ENCODE assay signal across 23 cellular contexts in genomic region chr16:2450535-2450934, GRCh38. TPM values are rescaled to one million over a fixed set of nuclear protein-coding genes. Genes with fewer than 3 reads are reported as not detected.
DNase-seq lines count a peak whose midpoint lies in the region; ATAC-seq, FAIRE-seq and TF ChIP-seq lines count a peak whose summit lies in the region.
"Had no signal": no experiment of that assay in that cellular context is flagged by ENCODE, and none has a peak within 500 bp of the region (broad histone marks: within the 10 kb centered on the region; RNA-seq: fewer than 3 reads in every experiment).

No MANE protein-coding gene starts in this region.

- 85% methylated on average over 8 of the region's 8 CpGs for WGBS in right cardiac atrium
- 93% methylated on average over 8 of the region's 8 CpGs for WGBS in HepG2 (ENCODE audit: low lambda C conversion rate)

- TF ChIP-seq CTCF in left ventricle myocardium inferior (IDR thresholded peaks at IDR 0.05; ENCODE audit: borderline replicate concordance) (no peak), glutamatergic neuron (IDR thresholded peaks at IDR 0.05; ENCODE audit: partially characterized antibody, unreplicated experiment) (no peak), HepG2 (CRISPR knock-in tag; IDR thresholded peaks at IDR 0.05) (no peak)

- CTCF ChIA-PET in HepG2 (lab: Yijun Ruan, JAX; ENCODE audit: low intra/inter-chr PET ratio, low total read pairs) = no interaction called here

- no peak for TF ChIP-seq RAD21 in HepG2 (CRISPR knock-in tag; IDR thresholded peaks at IDR 0.05)

- H3K4me1 ChIP-seq in right cardiac atrium (ENCODE audit: control insufficient read depth, insufficient read depth, low read length) (no peaks in the 10 kb centered on the region), left ventricle myocardium inferior (no peaks in the 10 kb centered on the region), HepG2 (ENCODE audit: insufficient read depth, low read length) (no peaks in the 10 kb centered on the region)

- no peak for TF ChIP-seq EP300 in HepG2 (IDR thresholded peaks at IDR 0.05; ENCODE audit: low read depth in 2 of 2, low read length in 2 of 2)
- no peak for TF ChIP-seq EP300 in HepG2 (CRISPR knock-in tag; IDR thresholded peaks at IDR 0.05; ENCODE audit: borderline replicate concordance)

- no peak overlapping the region for H2AFZ ChIP-seq in HepG2 (ENCODE audit: low read length)

- peaks cover 7% of the 10 kb centered on the region for H3K27me3 Mint-ChIP-seq in glutamatergic neuron (ENCODE audit: unreplicated experiment)
- H3K27me3 Mint-ChIP-seq: CD4-positive, alpha-beta T cell; IgD-negative memory B cell had no signal

- ATAC-seq in right cardiac atrium = no peak
- no peak for ATAC-seq in HepG2
- no peak for ATAC-seq in HG03342 (IDR thresholded peaks at IDR 0.05; ENCODE audit: unreplicated experiment)

- H3K9ac ChIP-seq in HepG2 (ENCODE audit: insufficient read depth, low read depth, low read length) = no peak overlapping the region
- H3K9ac ChIP-seq: SK-N-SH had no signal

- H3K4me3 Mint-ChIP-seq in glutamatergic neuron (ENCODE audit: unreplicated experiment) = no peak overlapping the region
- H3K4me3 Mint-ChIP-seq: CD4-positive, alpha-beta T cell; IgD-negative memory B cell had no signal

- peak in 2 of 3 donors; percentile 23 to 54 for DNase-seq in right cardiac atrium
- no peak for DNase-seq in left ventricle myocardium inferior
- DNase-seq in glutamatergic neuron = no peak
- peak; percentile 58 for DNase-seq in pons (ENCODE audit: low spot score)
- no peak for DNase-seq in mucosa of gallbladder (ENCODE audit: low spot score)
- no peak for DNase-seq in AG08396 (ENCODE audit: low spot score)
- DNase-seq in HepG2 (ENCODE audit: low spot score) = no peak
- DNase-seq: Calu3; CD4-positive, alpha-beta T cell; DMS79 treated with DMSO at 0.1 percent for 48 hours; HCEC 1CT; MV-4-11; NCI-H1417 treated with DMSO at 0.1 percent for 48 hours; NCI-H2081 treated with DMSO at 0.1 percent for 48 hours; NCI-H69; NK-92 treated with Interleukin-12 subunit alpha and Interleukin-12 subunit beta, amount 100 ng/mL, for 24 hours; SK-N-SH had no signal

- no peak overlapping the region for H3K27ac ChIP-seq in right cardiac atrium (ENCODE audit: low read length)
- no peak overlapping the region for H3K27ac ChIP-seq in left ventricle myocardium inferior (replicated peaks)
- H3K27ac ChIP-seq in HepG2 (ENCODE audit: extremely low read length, insufficient read depth, low read length) = no peak overlapping the region

- H3K27me3 ChIP-seq in right cardiac atrium (ENCODE audit: control insufficient read depth, insufficient read depth) (no peaks in the 10 kb centered on the region), left ventricle myocardium inferior (ENCODE audit: low read depth) (no peaks in the 10 kb centered on the region), HepG2 (ENCODE audit: control insufficient read depth in 1 of 2, insufficient read depth in 2 of 2, low read length in 2 of 2) (no peaks in the 10 kb centered on the region)

- H3K36me3 ChIP-seq in left ventricle myocardium inferior = peaks cover 19% of the 10 kb centered on the region
- H3K36me3 ChIP-seq in HepG2 (replicated peaks in 1 of 2; ENCODE audit: control insufficient read depth in 1 of 2, insufficient read depth in 2 of 2, low read length in 2 of 2) = peaks cover 32 to 65% of the 10 kb centered on the region in 2 experiments; a peak in 4 of 5 replicates

- FAIRE-seq in HepG2 (lab: Jason Lieb, UNC) = no peak
- FAIRE-seq: A204.1, G401.6, GM12892 had no signal

- H3K4me1 Mint-ChIP-seq in glutamatergic neuron (ENCODE audit: low read depth, unreplicated experiment) = peaks cover 6% of the 10 kb centered on the region

- intact Hi-C loops in right cardiac atrium (cut with DNase I) (no loop called here), left ventricle myocardium inferior (cut with micrococcal nuclease) (no loop called here), HepG2 (cut with micrococcal nuclease; ENCODE audit: unreplicated experiment) (no loop called here)

- H4K20me1 ChIP-seq in HepG2 (ENCODE audit: insufficient read depth, low read length) = no peaks in the 10 kb centered on the region

- H3K9me3 ChIP-seq in right cardiac atrium (ENCODE audit: control insufficient read depth, low read length) = no peaks in the 10 kb centered on the region
- no peaks in the 10 kb centered on the region for H3K9me3 ChIP-seq in left ventricle myocardium inferior (replicated peaks)
- H3K9me3 ChIP-seq in HepG2 (ENCODE audit: low read length) = no peaks in the 10 kb centered on the region
- H3K9me3 ChIP-seq: SK-N-SH had no signal

- peak overlapping the region; percentile 56 for H3K27ac Mint-ChIP-seq in glutamatergic neuron (ENCODE audit: unreplicated experiment)
- H3K27ac Mint-ChIP-seq: CD4-positive, alpha-beta T cell; IgD-negative memory B cell had no signal

- no peak for TF ChIP-seq POLR2A in HepG2 (IDR thresholded peaks at IDR 0.05; ENCODE audit: insufficient read depth in 1 of 2, low read depth in 2 of 2, low read length in 2 of 2)

- no peaks in the 10 kb centered on the region for H3K79me2 ChIP-seq in HepG2 (ENCODE audit: insufficient read depth, low read length)

- H3K36me3 Mint-ChIP-seq in glutamatergic neuron (ENCODE audit: unreplicated experiment) = peaks cover 4% of the 10 kb centered on the region

- in situ Hi-C loops in HepG2 (cut with HindIII; ENCODE audit: extremely low pct_ligation_motif_present, low pct_unique_long_range_greater_than_20kb) = no loop called here

- H3K4me3 ChIP-seq in right cardiac atrium (ENCODE audit: low read length) (no peak overlapping the region), left ventricle myocardium inferior (no peak overlapping the region), HepG2 (replicated peaks in 1 of 3; ENCODE audit: insufficient read depth in 1 of 3, low read depth in 2 of 3, low read length in 3 of 3) (no peak overlapping the region)

- no peak overlapping the region for H3K4me2 ChIP-seq in HepG2 (ENCODE audit: low read depth, low read length)
- H3K4me2 ChIP-seq: SK-N-SH had no signal

- BruUV-seq in HepG2 (replicated peaks; lab: Mats Ljungman, UMichigan) = no TSS peak

- POLR2A ChIA-PET in HepG2 (lab: Yijun Ruan, JAX) = no interaction called here

- peaks cover 2% of the 10 kb centered on the region for H3K9me3 Mint-ChIP-seq in glutamatergic neuron (ENCODE audit: unreplicated experiment)
- H3K9me3 Mint-ChIP-seq: CD4-positive, alpha-beta T cell had no signal

RNA-seq across cellular contexts. Expression of gene TEDC2, which starts 9.4 kb away (rescaled TPM):
- total RNA-seq in right cardiac atrium = 1 to 10 TPM in 2 of 4 donors, under 1 TPM in 2; 0.58 to 2.2 (median 1.2) TPM
- polyA plus RNA-seq in right cardiac atrium = 1.5 TPM
- 1.3 TPM for total RNA-seq in left ventricle myocardium inferior
- total RNA-seq in glutamatergic neuron (ENCODE audit: unreplicated experiment) = 21.1 TPM
- 0.60 TPM for total RNA-seq in mucosa of gallbladder
- total RNA-seq in HepG2 (2016; rRNA removed; fragmentation: Illumina TruSeq; extraction: Trizol) = 19.7 and 24.4 TPM in 2 replicates
- total RNA-seq in HepG2 (2016; cell fraction: cytosol; rRNA removed; fragmentation: Illumina TruSeq; extraction: Trizol; ENCODE audit: low read depth) = 10.8 and 13.0 TPM in 2 replicates
- 16.5 and 23.4 TPM in 2 replicates for total RNA-seq in HepG2 (2016; cell fraction: insoluble cytoplasmic fraction; rRNA removed; fragmentation: Illumina TruSeq; extraction: Trizol)
- 18.0 and 21.4 TPM in 2 replicates for total RNA-seq in HepG2 (2016; cell fraction: membrane; rRNA removed; fragmentation: Illumina TruSeq; extraction: Trizol)
- total RNA-seq in HepG2 (2016; cell fraction: nucleus; rRNA removed; fragmentation: Illumina TruSeq; extraction: Trizol) = 17.3 and 20.2 TPM in 2 replicates
- 5.9 and 6.2 TPM in 2 replicates for polyA plus RNA-seq in HepG2 (2011; rRNA removed)
- 3.2 and 8.6 TPM in 2 replicates for polyA plus RNA-seq in HepG2 (2011; cell fraction: cytosol; rRNA removed)
- polyA plus RNA-seq in HepG2 (2011; cell fraction: nucleus; rRNA removed) = 28.4 and 38.0 TPM in 2 replicates
- polyA plus RNA-seq in HepG2 (2012) = 3.0 and 4.0 TPM in 2 replicates
- 11.9 and 12.7 TPM in 2 replicates for polyA plus RNA-seq in HepG2 (2016; cell fraction: cytosol; fragmentation: Illumina TruSeq; extraction: Trizol; ENCODE audit: low read depth)
- 19.2 and 19.4 TPM in 2 replicates for polyA plus RNA-seq in HepG2 (2016; cell fraction: insoluble cytoplasmic fraction; fragmentation: Illumina TruSeq; extraction: Trizol; ENCODE audit: low read depth)
- 14.6 and 18.0 TPM in 2 replicates for polyA plus RNA-seq in HepG2 (2016; cell fraction: membrane; fragmentation: Illumina TruSeq; extraction: Trizol; ENCODE audit: low read depth)
- polyA plus RNA-seq in HepG2 (2016; cell fraction: nucleus; fragmentation: Illumina TruSeq; extraction: Trizol; ENCODE audit: insufficient read depth, low read depth) = 38.8 and 41.0 TPM in 2 replicates
- 5.2 and 12.3 TPM in 2 replicates for polyA minus RNA-seq in HepG2 (2011; rRNA and poly(A)+ RNA removed; ENCODE audit: low replicate concordance)
- polyA minus RNA-seq in HepG2 (2011; cell fraction: cytosol; rRNA and poly(A)+ RNA removed) = 2.5 and 3.1 TPM in 2 replicates
- polyA minus RNA-seq in HepG2 (2011; cell fraction: nucleus; rRNA and poly(A)+ RNA removed) = 6.3 and 10.6 TPM in 2 replicates

RNA-seq across cellular contexts. Expression of gene NTN3, which starts 20.6 kb away (rescaled TPM):
- total RNA-seq in right cardiac atrium (1 to 10 TPM in 2 of 4 donors, under 1 TPM in 2; 0.50 to 1.8 (median 0.90) TPM), left ventricle myocardium inferior (0.14 TPM), glutamatergic neuron (ENCODE audit: unreplicated experiment) (5.4 TPM), mucosa of gallbladder (0.46 TPM), HepG2 (2016; rRNA removed; fragmentation: Illumina TruSeq; extraction: Trizol) (0.20 and 0.35 TPM in 2 replicates)
- polyA plus RNA-seq in right cardiac atrium (0.59 TPM), HepG2 (2011; rRNA removed) (0.09 and 0.29 TPM in 2 replicates)
- not detected in 2 replicates for total RNA-seq in HepG2 (2016; cell fraction: cytosol; rRNA removed; fragmentation: Illumina TruSeq; extraction: Trizol; ENCODE audit: low read depth)
- 0.15 and 0.30 TPM in 2 replicates for total RNA-seq in HepG2 (2016; cell fraction: insoluble cytoplasmic fraction; rRNA removed; fragmentation: Illumina TruSeq; extraction: Trizol)
- 0.25 TPM in 1 of 2 replicates, not detected in the other for total RNA-seq in HepG2 (2016; cell fraction: membrane; rRNA removed; fragmentation: Illumina TruSeq; extraction: Trizol)
- 0.19 and 0.28 TPM in 2 replicates for total RNA-seq in HepG2 (2016; cell fraction: nucleus; rRNA removed; fragmentation: Illumina TruSeq; extraction: Trizol)
- 0.12 and 0.15 TPM in 2 replicates for polyA plus RNA-seq in HepG2 (2011; cell fraction: cytosol; rRNA removed)
- 0.66 and 0.79 TPM in 2 replicates for polyA plus RNA-seq in HepG2 (2011; cell fraction: nucleus; rRNA removed)
- polyA plus RNA-seq in HepG2 (2012) = 0.07 and 0.11 TPM in 2 replicates
- 0.08 TPM in 1 of 2 replicates, not detected in the other for polyA plus RNA-seq in HepG2 (2016; cell fraction: cytosol; fragmentation: Illumina TruSeq; extraction: Trizol; ENCODE audit: low read depth)
- polyA plus RNA-seq in HepG2 (2016; cell fraction: insoluble cytoplasmic fraction; fragmentation: Illumina TruSeq; extraction: Trizol; ENCODE audit: low read depth) = not detected in 2 replicates
- polyA plus RNA-seq in HepG2 (2016; cell fraction: membrane; fragmentation: Illumina TruSeq; extraction: Trizol; ENCODE audit: low read depth) = not detected in 2 replicates
- polyA plus RNA-seq in HepG2 (2016; cell fraction: nucleus; fragmentation: Illumina TruSeq; extraction: Trizol; ENCODE audit: insufficient read depth, low read depth) = 0.23 TPM in 1 of 2 replicates, not detected in the other
- polyA minus RNA-seq in HepG2 (2011; rRNA and poly(A)+ RNA removed; ENCODE audit: low replicate concordance) = 0.49 and 1.4 TPM in 2 replicates
- polyA minus RNA-seq in HepG2 (2011; cell fraction: cytosol; rRNA and poly(A)+ RNA removed) = 0.59 and 0.62 TPM in 2 replicates
- polyA minus RNA-seq in HepG2 (2011; cell fraction: nucleus; rRNA and poly(A)+ RNA removed) = 0.39 and 0.62 TPM in 2 replicates
- total RNA-seq: Calu3; CD4-positive, alpha-beta T cell; HT-29 had no signal
- polyA plus RNA-seq: IgD-negative memory B cell had no signal

RNA-seq across cellular contexts. Expression of gene CCNF, which starts 21.3 kb away (rescaled TPM):
- total RNA-seq in right cardiac atrium (1 to 10 TPM in 3 of 4 donors, under 1 TPM in 1; 0.78 to 1.9 (median 1.5) TPM), left ventricle myocardium inferior (0.96 TPM), glutamatergic neuron (ENCODE audit: unreplicated experiment) (26.4 TPM), mucosa of gallbladder (3.7 TPM), HepG2 (2016; rRNA removed; fragmentation: Illumina TruSeq; extraction: Trizol) (13.7 and 22.8 TPM in 2 replicates)
- polyA plus RNA-seq in right cardiac atrium (0.70 TPM), HepG2 (2011; rRNA removed) (5.0 and 6.4 TPM in 2 replicates)
- 3.9 and 4.1 TPM in 2 replicates for total RNA-seq in HepG2 (2016; cell fraction: cytosol; rRNA removed; fragmentation: Illumina TruSeq; extraction: Trizol; ENCODE audit: low read depth)
- total RNA-seq in HepG2 (2016; cell fraction: insoluble cytoplasmic fraction; rRNA removed; fragmentation: Illumina TruSeq; extraction: Trizol) = 12.7 and 23.2 TPM in 2 replicates
- total RNA-seq in HepG2 (2016; cell fraction: membrane; rRNA removed; fragmentation: Illumina TruSeq; extraction: Trizol) = 10.8 and 12.0 TPM in 2 replicates
- total RNA-seq in HepG2 (2016; cell fraction: nucleus; rRNA removed; fragmentation: Illumina TruSeq; extraction: Trizol) = 15.7 and 16.3 TPM in 2 replicates
- polyA plus RNA-seq in HepG2 (2011; cell fraction: cytosol; rRNA removed) = 3.7 and 6.4 TPM in 2 replicates
- 11.8 and 19.6 TPM in 2 replicates for polyA plus RNA-seq in HepG2 (2011; cell fraction: nucleus; rRNA removed)
- 5.1 and 7.4 TPM in 2 replicates for polyA plus RNA-seq in HepG2 (2012)
- polyA plus RNA-seq in HepG2 (2016; cell fraction: cytosol; fragmentation: Illumina TruSeq; extraction: Trizol; ENCODE audit: low read depth) = 1.5 and 1.6 TPM in 2 replicates
- 7.3 and 10.7 TPM in 2 replicates for polyA plus RNA-seq in HepG2 (2016; cell fraction: insoluble cytoplasmic fraction; fragmentation: Illumina TruSeq; extraction: Trizol; ENCODE audit: low read depth)
- polyA plus RNA-seq in HepG2 (2016; cell fraction: membrane; fragmentation: Illumina TruSeq; extraction: Trizol; ENCODE audit: low read depth) = 4.0 and 4.9 TPM in 2 replicates
- polyA plus RNA-seq in HepG2 (2016; cell fraction: nucleus; fragmentation: Illumina TruSeq; extraction: Trizol; ENCODE audit: insufficient read depth, low read depth) = 28.4 and 30.0 TPM in 2 replicates
- polyA minus RNA-seq in HepG2 (2011; rRNA and poly(A)+ RNA removed; ENCODE audit: low replicate concordance) = 36.8 and 74.8 TPM in 2 replicates
- polyA minus RNA-seq in HepG2 (2011; cell fraction: cytosol; rRNA and poly(A)+ RNA removed) = 10.9 and 18.1 TPM in 2 replicates
- polyA minus RNA-seq in HepG2 (2011; cell fraction: nucleus; rRNA and poly(A)+ RNA removed) = 13.1 and 14.7 TPM in 2 replicates

RNA-seq across cellular contexts. Expression of gene TBC1D24, which starts 24.4 kb away (rescaled TPM):
- total RNA-seq in right cardiac atrium = 10 to 100 TPM; 11.6 to 15.5 (median 13.0) TPM
- 5.7 TPM for polyA plus RNA-seq in right cardiac atrium
- 11.1 TPM for total RNA-seq in left ventricle myocardium inferior
- total RNA-seq in glutamatergic neuron (ENCODE audit: unreplicated experiment) = 58.4 TPM
- total RNA-seq in mucosa of gallbladder = 20.6 TPM
- total RNA-seq in HepG2 (2016; rRNA removed; fragmentation: Illumina TruSeq; extraction: Trizol) = 13.7 and 17.6 TPM in 2 replicates
- 1.3 and 1.4 TPM in 2 replicates for total RNA-seq in HepG2 (2016; cell fraction: cytosol; rRNA removed; fragmentation: Illumina TruSeq; extraction: Trizol; ENCODE audit: low read depth)
- total RNA-seq in HepG2 (2016; cell fraction: insoluble cytoplasmic fraction; rRNA removed; fragmentation: Illumina TruSeq; extraction: Trizol) = 12.6 and 15.8 TPM in 2 replicates
- 4.8 and 5.7 TPM in 2 replicates for total RNA-seq in HepG2 (2016; cell fraction: membrane; rRNA removed; fragmentation: Illumina TruSeq; extraction: Trizol)
- total RNA-seq in HepG2 (2016; cell fraction: nucleus; rRNA removed; fragmentation: Illumina TruSeq; extraction: Trizol) = 12.6 and 14.4 TPM in 2 replicates
- 7.7 and 8.4 TPM in 2 replicates for polyA plus RNA-seq in HepG2 (2011; rRNA removed)
- 3.7 and 4.9 TPM in 2 replicates for polyA plus RNA-seq in HepG2 (2011; cell fraction: cytosol; rRNA removed)
- 29.9 and 35.0 TPM in 2 replicates for polyA plus RNA-seq in HepG2 (2011; cell fraction: nucleus; rRNA removed)
- 5.7 TPM in 2 replicates for polyA plus RNA-seq in HepG2 (2012)
- 1.0 and 1.2 TPM in 2 replicates for polyA plus RNA-seq in HepG2 (2016; cell fraction: cytosol; fragmentation: Illumina TruSeq; extraction: Trizol; ENCODE audit: low read depth)
- 8.4 and 11.8 TPM in 2 replicates for polyA plus RNA-seq in HepG2 (2016; cell fraction: insoluble cytoplasmic fraction; fragmentation: Illumina TruSeq; extraction: Trizol; ENCODE audit: low read depth)
- 2.4 and 3.2 TPM in 2 replicates for polyA plus RNA-seq in HepG2 (2016; cell fraction: membrane; fragmentation: Illumina TruSeq; extraction: Trizol; ENCODE audit: low read depth)
- 22.4 and 24.8 TPM in 2 replicates for polyA plus RNA-seq in HepG2 (2016; cell fraction: nucleus; fragmentation: Illumina TruSeq; extraction: Trizol; ENCODE audit: insufficient read depth, low read depth)
- 11.0 and 28.2 TPM in 2 replicates for polyA minus RNA-seq in HepG2 (2011; rRNA and poly(A)+ RNA removed; ENCODE audit: low replicate concordance)
- polyA minus RNA-seq in HepG2 (2011; cell fraction: cytosol; rRNA and poly(A)+ RNA removed) = 9.1 and 10.4 TPM in 2 replicates
- 10.0 and 13.8 TPM in 2 replicates for polyA minus RNA-seq in HepG2 (2011; cell fraction: nucleus; rRNA and poly(A)+ RNA removed)

Comparison
In these comparisons a context has a peak if more than half of its experiments do, and no peak if none do; other contexts are left out.
1. DNase-seq: peak in right cardiac atrium (2 of 3) and pons (single experiment); none in left ventricle myocardium inferior (single experiment), glutamatergic neuron (single experiment), mucosa of gallbladder (single experiment), AG08396 (single experiment) and HepG2 (single experiment).